Comparison of ENCODE assay signal across 19 cellular contexts in genomic region chr22:23199159-23199558, GRCh38. TPM values are rescaled to one million over a fixed set of nuclear protein-coding genes. Genes with fewer than 3 reads are reported as not detected.
DNase-seq lines count a peak whose midpoint lies in the region; TF ChIP-seq lines count a peak whose summit lies in the region.
"Had no signal": no experiment of that assay in that cellular context is flagged by ENCODE, and none has a peak within 500 bp of the region (broad histone marks: within the 10 kb centered on the region; RNA-seq: fewer than 3 reads in every experiment).

No MANE protein-coding gene starts in this region.

- no peak overlapping the region for H4K8ac ChIP-seq in trophoblast cell (ENCODE audit: low read depth, low read length)

- H3K36me3 Mint-ChIP-seq in T-helper 1 cell treated with Interleukin-12 subunit alpha and Interleukin-12 subunit beta and Interleukin-4 antibody, amounts not matched to agents 30 μg/mL and 1 μg/mL, for 36 hours (ENCODE audit: low read depth), result peaks cover 12% of the 10 kb centered on the region
- H3K36me3 Mint-ChIP-seq in endodermal cell (ENCODE audit: low read depth), result peaks cover 49% of the 10 kb centered on the region

- no peak overlapping the region for H3K23ac ChIP-seq in trophoblast cell (ENCODE audit: low read length)

- no peak overlapping the region for H2AK5ac ChIP-seq in trophoblast cell (ENCODE audit: low read length)

- H3K27me3 Mint-ChIP-seq in T-helper 1 cell treated with Interleukin-12 subunit alpha and Interleukin-12 subunit beta and Interleukin-4 antibody, amounts not matched to agents 30 μg/mL and 1 μg/mL, for 36 hours (ENCODE audit: low read depth), result no peaks in the 10 kb centered on the region
- no peaks in the 10 kb centered on the region for H3K27me3 Mint-ChIP-seq in endodermal cell (ENCODE audit: insufficient read depth)
- H3K27me3 Mint-ChIP-seq: activated B cell treated with CpG ODN at 0.5 μM for 24 hours had no signal

- H3K9ac ChIP-seq in endodermal cell (ENCODE audit: extremely low read depth, low read length, poor library complexity, severe bottlenecking) (no peak overlapping the region), trophoblast cell (ENCODE audit: low read length) (no peak overlapping the region)

- H2AFZ ChIP-seq in trophoblast cell (ENCODE audit: insufficient read depth, low read length, poor library complexity), result no peak overlapping the region

- H3K27me3 ChIP-seq in SJSA1 (replicated peaks) (no peaks in the 10 kb centered on the region), endodermal cell (ENCODE audit: control insufficient read depth, insufficient read depth, low read length, poor library complexity, severe bottlenecking) (no peaks in the 10 kb centered on the region), trophoblast cell (ENCODE audit: insufficient read depth, low read length) (no peaks in the 10 kb centered on the region)

- no peaks in the 10 kb centered on the region for H3K9me3 Mint-ChIP-seq in T-helper 1 cell treated with Interleukin-12 subunit alpha and Interleukin-12 subunit beta and Interleukin-4 antibody, amounts not matched to agents 30 μg/mL and 1 μg/mL, for 36 hours
- H3K9me3 Mint-ChIP-seq in endodermal cell, result no peaks in the 10 kb centered on the region
- H3K9me3 Mint-ChIP-seq: activated B cell treated with CpG ODN at 0.5 μM for 24 hours had no signal

- peak overlapping the region; percentile 39 for H3K4ac ChIP-seq in trophoblast cell (ENCODE audit: low read depth, low read length)

- no peak overlapping the region for H3K4me3 Mint-ChIP-seq in T-helper 1 cell treated with Interleukin-12 subunit alpha and Interleukin-12 subunit beta and Interleukin-4 antibody, amounts not matched to agents 30 μg/mL and 1 μg/mL, for 36 hours
- H3K4me3 Mint-ChIP-seq in endodermal cell, result no peak overlapping the region
- H3K4me3 Mint-ChIP-seq: activated B cell treated with CpG ODN at 0.5 μM for 24 hours had no signal

- no peak overlapping the region for H4K12ac ChIP-seq in trophoblast cell (ENCODE audit: low read depth, low read length)

- H3K9me3 ChIP-seq in SJSA1 (replicated peaks) (no peaks in the 10 kb centered on the region), endodermal cell (ENCODE audit: control insufficient read depth, low read length) (no peaks in the 10 kb centered on the region), trophoblast cell (ENCODE audit: insufficient read depth, low read depth, low read length) (peaks cover 2% of the 10 kb centered on the region)
- H3K9me3 ChIP-seq: psoas muscle had no signal

- H2BK5ac ChIP-seq in trophoblast cell (ENCODE audit: low read depth, low read length, poor library complexity), result no peak overlapping the region

- H3K79me1 ChIP-seq in trophoblast cell (ENCODE audit: low read length), result no peaks in the 10 kb centered on the region

- H3K4me3 ChIP-seq in SJSA1, result no peak overlapping the region
- H3K4me3 ChIP-seq in endodermal cell (ENCODE audit: low read length), result no peak overlapping the region
- H3K4me3 ChIP-seq in trophoblast cell (ENCODE audit: low read depth, low read length), result no peak overlapping the region
- H3K4me3 ChIP-seq: psoas muscle had no signal

- H2BK12ac ChIP-seq in trophoblast cell (ENCODE audit: low read length), result no peak overlapping the region

- no peak overlapping the region for H3K14ac ChIP-seq in trophoblast cell (ENCODE audit: low read length)

- H3K4me1 Mint-ChIP-seq in T-helper 1 cell treated with Interleukin-12 subunit alpha and Interleukin-12 subunit beta and Interleukin-4 antibody, amounts not matched to agents 30 μg/mL and 1 μg/mL, for 36 hours (ENCODE audit: low read depth), result peaks cover 7% of the 10 kb centered on the region
- H3K4me1 Mint-ChIP-seq in endodermal cell, result peaks cover 30% of the 10 kb centered on the region

- no peak overlapping the region for H4K91ac ChIP-seq in trophoblast cell (ENCODE audit: low read depth, low read length)

- peaks cover 25% of the 10 kb centered on the region for H3K36me3 ChIP-seq in SJSA1
- peaks cover 41% of the 10 kb centered on the region for H3K36me3 ChIP-seq in endodermal cell (ENCODE audit: control insufficient read depth, insufficient read depth, low read length)
- peaks cover 11 to 15% of the 10 kb centered on the region in 2 experiments for H3K36me3 ChIP-seq in trophoblast cell (ENCODE audit: control insufficient read depth in 1 of 2, insufficient read depth in 2 of 2, low read length in 2 of 2)

- H3K4me2 ChIP-seq in trophoblast cell (ENCODE audit: low read length), result no peak overlapping the region

- WGBS in endodermal cell (ENCODE audit: insufficient coverage in 1 of 2, insufficient read length in 1 of 2), 2 experiments, result 74 to 80% methylated on average over 1 to 8 of the region's 8 CpGs
- no CpG with 5 or more reads among the region's 8 CpGs for WGBS in trophoblast cell (ENCODE audit: extremely low coverage, insufficient coverage, insufficient read length)

- H3K27ac ChIP-seq in SJSA1 (0 out of 2 replicates have a peak overlapping the region, but pooled peaks have one; percentile 10), endodermal cell (ENCODE audit: low read depth, low read length) (peak overlapping the region; percentile 91), trophoblast cell (ENCODE audit: low read depth, low read length) (no peak overlapping the region)
- H3K27ac ChIP-seq: C4-2B, psoas muscle had no signal

- H3K4me1 ChIP-seq in SJSA1 (replicated peaks) (peaks cover 16% of the 10 kb centered on the region), endodermal cell (ENCODE audit: control insufficient read depth, insufficient read depth, low read length) (peaks cover 9% of the 10 kb centered on the region), trophoblast cell (ENCODE audit: control insufficient read depth in 1 of 2, insufficient read depth in 2 of 2, low read length in 2 of 2) (peaks cover 0 to 2% of the 10 kb centered on the region in 2 experiments)

- H3K79me2 ChIP-seq in trophoblast cell (ENCODE audit: control insufficient read depth, insufficient read depth, low read length, poor library complexity), result peaks cover 5% of the 10 kb centered on the region

- H3K18ac ChIP-seq in trophoblast cell (ENCODE audit: low read length), result no peak overlapping the region

- peak overlapping the region; percentile 34 for H3K27ac Mint-ChIP-seq in T-helper 1 cell treated with Interleukin-12 subunit alpha and Interleukin-12 subunit beta and Interleukin-4 antibody, amounts not matched to agents 30 μg/mL and 1 μg/mL, for 36 hours
- no peak overlapping the region for H3K27ac Mint-ChIP-seq in endodermal cell
- H3K27ac Mint-ChIP-seq: activated B cell treated with CpG ODN at 0.5 μM for 24 hours had no signal

- no peak for DNase-seq in T-helper 1 cell
- DNase-seq in SJSA1 (ENCODE audit: low read depth in 1 of 2, low spot score in 2 of 2), result no peak
- no peak for DNase-seq in endodermal cell
- no peak for DNase-seq in trophoblast cell
- DNase-seq in amniotic stem cell (lab: John Stamatoyannopoulos, UW), result no peak
- DNase-seq in NCI-H2081 treated with DMSO at 0.1 percent for 48 hours (lab: John Stamatoyannopoulos, UW), result no peak
- DNase-seq in hypothalamus (lab: John Stamatoyannopoulos, UW), result no peak
- DNase-seq: activated B cell treated with CpG ODN at 0.5 μM for 24 hours; DMS79 treated with DMSO at 0.1 percent for 48 hours; left ventricle myocardium superior; NCI-H1436 treated with DMSO at 0.1 percent for 48 hours; NK-92 treated with Interleukin-12 subunit alpha and Interleukin-12 subunit beta, amount 100 ng/mL, for 24 hours; psoas muscle; T-helper 2 cell had no signal

- H2BK120ac ChIP-seq in trophoblast cell (ENCODE audit: insufficient read depth, low read length, poor library complexity), result no peak overlapping the region

- no peak for TF ChIP-seq CTCF in endodermal cell (conservative IDR thresholded peaks at IDR 0.05)

RNA-seq across cellular contexts. Expression of gene BCR, which starts 18.9 kb away (rescaled TPM):
- total RNA-seq in SJSA1 (2014; rRNA removed; shearing (Covaris generic)), result 27.0 and 28.6 TPM in 2 replicates
- total RNA-seq in endodermal cell, result 100 to 1,000 TPM; 102 to 172 TPM
- 52.0 TPM for polyA plus RNA-seq in endodermal cell (2013, experiment 1 of 2)
- polyA plus RNA-seq in endodermal cell (2013, experiment 2 of 2), result 54.4 TPM
- polyA plus RNA-seq in trophoblast cell (2013), result 49.8 and 53.0 TPM in 2 replicates

RNA-seq across cellular contexts. Expression of gene RAB36, which starts 53.9 kb away (rescaled TPM):
- 0.42 TPM in 1 of 2 replicates, not detected in the other for total RNA-seq in SJSA1 (2014; rRNA removed; shearing (Covaris generic))
- 1 to 10 TPM; 2.6 to 3.3 TPM for total RNA-seq in endodermal cell
- 6.8 TPM for polyA plus RNA-seq in endodermal cell (2013, experiment 1 of 2)
- 6.4 TPM for polyA plus RNA-seq in endodermal cell (2013, experiment 2 of 2)
- polyA plus RNA-seq in trophoblast cell (2013), result 0.92 and 1.1 TPM in 2 replicates

RNA-seq across cellular contexts. Expression of gene RSPH14, which starts 57.4 kb away (rescaled TPM):
- not detected in 2 replicates for total RNA-seq in SJSA1 (2014; rRNA removed; shearing (Covaris generic))
- total RNA-seq in endodermal cell, result 1 to 10 TPM in 1 of 2 donors, under 1 TPM in 1; 0.35 to 2.3 TPM
- 1.4 TPM for polyA plus RNA-seq in endodermal cell (2013, experiment 1 of 2)
- polyA plus RNA-seq in endodermal cell (2013, experiment 2 of 2), result 1.5 TPM
- polyA plus RNA-seq in trophoblast cell (2013), result 0.07 and 0.16 TPM in 2 replicates
- total RNA-seq: A172, activated B cell treated with CpG ODN at 0.5 μM for 24 hours, HT-29, left ventricle myocardium superior, LHCN-M2, psoas muscle had no signal
- polyA plus RNA-seq: psoas muscle had no signal
